1 cellular context compared by ENCODE assay signal in the genomic region with DNA sequence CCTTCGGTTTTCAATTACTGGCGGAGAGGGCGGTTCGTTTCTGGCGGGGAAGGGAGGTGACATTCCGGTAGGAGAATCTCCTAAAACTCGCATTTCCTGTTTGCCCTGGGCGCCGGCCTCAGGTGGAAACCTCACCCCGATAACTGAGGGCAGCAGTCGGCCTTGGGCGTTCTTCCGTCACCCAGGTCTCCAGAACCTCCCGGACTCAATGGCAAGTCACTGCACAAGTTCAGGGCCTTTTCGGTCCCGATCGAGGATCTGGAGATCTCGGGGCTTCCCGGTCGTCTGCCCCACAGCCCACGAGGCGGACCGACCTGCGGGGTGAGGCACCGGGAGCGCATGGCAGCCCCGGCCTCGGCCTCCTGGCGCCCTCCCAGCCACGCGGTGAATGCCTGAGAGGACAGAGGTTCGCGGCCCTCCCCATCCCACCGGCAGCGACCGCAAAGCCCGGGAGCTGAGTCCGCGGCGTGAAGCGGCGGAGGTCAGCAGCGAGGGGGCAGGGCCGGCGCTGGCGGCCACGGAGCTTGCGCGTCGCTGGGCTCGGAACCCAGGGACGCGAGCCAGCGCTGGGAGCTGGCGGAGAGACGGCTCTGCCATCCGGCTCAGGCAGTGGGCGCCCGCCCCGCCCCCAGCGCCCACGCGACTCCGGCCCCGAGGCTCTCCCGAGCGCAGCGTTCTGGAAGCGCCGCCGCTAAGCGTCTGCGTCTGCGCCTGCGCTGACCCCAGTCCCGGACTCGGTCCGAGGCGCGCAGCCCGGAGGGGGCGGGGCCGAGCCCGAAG.
TF ChIP-seq lines count a peak whose summit lies in the region.

No MANE protein-coding gene starts in this region.

TF ChIP-seq in K562, 482 proteins besides CTCF, POLR2A, EP300 and RAD21 (continued from another document):
- TF ChIP-seq ZNF445 (CRISPR knock-in tag; IDR thresholded peaks at IDR 0.05; ENCODE audit: low read depth) (no peak), ZNF551 (CRISPR knock-in tag; IDR thresholded peaks at IDR 0.05) (no peak), RBM17 (IDR thresholded peaks at IDR 0.05; ENCODE audit: borderline replicate concordance, low read depth, low read length) (no peak), ETV1 (tag; conservative IDR thresholded peaks at IDR 0.05; ENCODE audit: low read depth) (peak; percentile 39; the same call in 1 of the 2 replicates), ZEB2 (IDR thresholded peaks at IDR 0.05) (no peak), POLR2G (IDR thresholded peaks at IDR 0.05; ENCODE audit: low read depth, low read length) (peak; percentile 93), HIVEP1 (CRISPR knock-in tag; IDR thresholded peaks at IDR 0.05) (no peak), SP1 (CRISPR knock-in tag; IDR thresholded peaks at IDR 0.05) (no peak), TCFL5 (CRISPR knock-in tag; conservative IDR thresholded peaks at IDR 0.05) (no peak), MTF1 (CRISPR knock-in tag; IDR thresholded peaks at IDR 0.05; ENCODE audit: borderline replicate concordance) (no peak), HDAC3 (IDR thresholded peaks at IDR 0.05; ENCODE audit: borderline replicate concordance, partially characterized antibody) (no peak), TOE1 (IDR thresholded peaks at IDR 0.05; ENCODE audit: borderline replicate concordance) (peak; percentile 15; the same call in 1 of the 2 replicates), TOE1 (CRISPR knock-in tag; IDR thresholded peaks at IDR 0.05; ENCODE audit: borderline replicate concordance, low read depth) (no peak), ZNF778 (CRISPR knock-in tag; IDR thresholded peaks at IDR 0.05) (no peak), CBX3 (IDR thresholded peaks at IDR 0.05; ENCODE audit: borderline replicate concordance in 1 of 2, low read length in 2 of 2) (no peak), SRSF3 (IDR thresholded peaks at IDR 0.05; ENCODE audit: insufficient read depth, low read length) (no peak)
